1 cellular context compared by ENCODE assay signal in genomic region chr20:63216041-63216848, GRCh38.
TF ChIP-seq lines count a peak whose summit lies in the region.

TSS of gene YTHDF1 (minus strand) at chr20:63216131. CDS start at chr20:63215892, 239 bp downstream.

TF ChIP-seq in HepG2, 621 proteins besides CTCF, POLR2A, EP300 and RAD21 (continued from another document and continues in another):
- peak; percentile 41; the same call in 1 of the 2 replicates for TF ChIP-seq ELK4 (CRISPR knock-in tag; IDR thresholded peaks at IDR 0.05; ENCODE audit: borderline replicate concordance)
- peak; percentile 92 for TF ChIP-seq HOXD1 (CRISPR knock-in tag; IDR thresholded peaks at IDR 0.05)
- TF ChIP-seq PRPF4 (IDR thresholded peaks at IDR 0.05; ENCODE audit: low read depth, low read length, poor library complexity, severe bottlenecking): no peak
- TF ChIP-seq TCF7L2 (IDR thresholded peaks at IDR 0.05; ENCODE audit: low read depth, low read length): no peak
- no peak for TF ChIP-seq ZC3H13 (CRISPR knock-in tag; IDR thresholded peaks at IDR 0.05)
- peak; percentile 97 for TF ChIP-seq ERF (CRISPR knock-in tag; IDR thresholded peaks at IDR 0.05)
- peak; percentile 96 for TF ChIP-seq ZSCAN22 (CRISPR knock-in tag; IDR thresholded peaks at IDR 0.05)
- TF ChIP-seq DNMT1 (CRISPR knock-in tag; IDR thresholded peaks at IDR 0.05): peak; percentile 90; the same call in 1 of the 2 replicates
- peak; percentile 7 for TF ChIP-seq HIC2 (CRISPR knock-in tag; IDR thresholded peaks at IDR 0.05; ENCODE audit: low read depth)
- no peak for TF ChIP-seq PBX2 (CRISPR knock-in tag; IDR thresholded peaks at IDR 0.05)
- TF ChIP-seq AFF4 (CRISPR knock-in tag; IDR thresholded peaks at IDR 0.05): no peak
- TF ChIP-seq USF2 (IDR thresholded peaks at IDR 0.05; ENCODE audit: low read depth, low read length): peak; percentile 95
- peak; percentile 94; the same call in 1 of the 2 replicates for TF ChIP-seq USF2 (CRISPR knock-in tag; IDR thresholded peaks at IDR 0.05; ENCODE audit: borderline replicate concordance)
- peak; percentile 95; the same call in 1 of the 2 replicates for TF ChIP-seq ZNF788 (CRISPR knock-in tag; IDR thresholded peaks at IDR 0.05; ENCODE audit: borderline replicate concordance)
- peak; percentile 76; the same call in 1 of the 2 replicates for TF ChIP-seq NFKBIZ (CRISPR knock-in tag; IDR thresholded peaks at IDR 0.05)
- TF ChIP-seq FUBP1 (CRISPR knock-in tag; IDR thresholded peaks at IDR 0.05; ENCODE audit: borderline replicate concordance): 0 out of 2 replicates have a peak, but pooled peaks have one; percentile 44
- peak; percentile 70 for TF ChIP-seq SP2 (CRISPR knock-in tag; IDR thresholded peaks at IDR 0.05)
- TF ChIP-seq SSRP1 (CRISPR knock-in tag; IDR thresholded peaks at IDR 0.05): no peak
- no peak for TF ChIP-seq ZFP62 (CRISPR knock-in tag; IDR thresholded peaks at IDR 0.05)
- no peak for TF ChIP-seq ZNF713 (CRISPR knock-in tag; IDR thresholded peaks at IDR 0.05)
- no peak for TF ChIP-seq TBL1XR1 (IDR thresholded peaks at IDR 0.05; ENCODE audit: borderline replicate concordance, low read length, partially characterized antibody)
- 0 out of 2 replicates have a peak, but pooled peaks have one; percentile 20 for TF ChIP-seq BCL6 (CRISPR knock-in tag; IDR thresholded peaks at IDR 0.05)
- peak; percentile 94 for TF ChIP-seq RARG (CRISPR knock-in tag; IDR thresholded peaks at IDR 0.05; ENCODE audit: low read depth)
- peak; percentile 57; the same call in 1 of the 2 replicates for TF ChIP-seq CREB1 (IDR thresholded peaks at IDR 0.05)
- TF ChIP-seq CREB1 (CRISPR knock-in tag; IDR thresholded peaks at IDR 0.05): no peak
- peak; percentile 74 for TF ChIP-seq ZBTB10 (CRISPR knock-in tag; IDR thresholded peaks at IDR 0.05; ENCODE audit: borderline replicate concordance)
- TF ChIP-seq ZNF280D (CRISPR knock-in tag; IDR thresholded peaks at IDR 0.05): peak; percentile 86; the same call in 1 of the 2 replicates
- TF ChIP-seq ZNF282 (IDR thresholded peaks at IDR 0.05; ENCODE audit: partially characterized antibody): no peak
- TF ChIP-seq NR0B2 (CRISPR knock-in tag; IDR thresholded peaks at IDR 0.05): peak; percentile 98
- TF ChIP-seq ZNF747 (CRISPR knock-in tag; IDR thresholded peaks at IDR 0.05; ENCODE audit: borderline replicate concordance): peak; percentile 96; the same call in 1 of the 2 replicates
- TF ChIP-seq CC2D1A (CRISPR knock-in tag; IDR thresholded peaks at IDR 0.05): peak; percentile 23; the same call in 1 of the 2 replicates
- TF ChIP-seq ZBTB39 (CRISPR knock-in tag; IDR thresholded peaks at IDR 0.05): peak; percentile 90; the same call in 1 of the 2 replicates
- no peak for TF ChIP-seq JARID2 (CRISPR knock-in tag; IDR thresholded peaks at IDR 0.05; ENCODE audit: insufficient replicate concordance)
- peak; percentile 97 for TF ChIP-seq STAT5B (CRISPR knock-in tag; IDR thresholded peaks at IDR 0.05)
- peak; percentile 25; the same call in 1 of the 2 replicates for TF ChIP-seq HCFC1 (IDR thresholded peaks at IDR 0.05; ENCODE audit: low read depth, low read length)
- TF ChIP-seq ZNF331 (CRISPR knock-in tag; IDR thresholded peaks at IDR 0.05): peak; percentile 82
- no peak for TF ChIP-seq ZNF619 (CRISPR knock-in tag; IDR thresholded peaks at IDR 0.05)
- TF ChIP-seq ZNF451 (CRISPR knock-in tag; IDR thresholded peaks at IDR 0.05): peak; percentile 94
